In the genomic region with DNA sequence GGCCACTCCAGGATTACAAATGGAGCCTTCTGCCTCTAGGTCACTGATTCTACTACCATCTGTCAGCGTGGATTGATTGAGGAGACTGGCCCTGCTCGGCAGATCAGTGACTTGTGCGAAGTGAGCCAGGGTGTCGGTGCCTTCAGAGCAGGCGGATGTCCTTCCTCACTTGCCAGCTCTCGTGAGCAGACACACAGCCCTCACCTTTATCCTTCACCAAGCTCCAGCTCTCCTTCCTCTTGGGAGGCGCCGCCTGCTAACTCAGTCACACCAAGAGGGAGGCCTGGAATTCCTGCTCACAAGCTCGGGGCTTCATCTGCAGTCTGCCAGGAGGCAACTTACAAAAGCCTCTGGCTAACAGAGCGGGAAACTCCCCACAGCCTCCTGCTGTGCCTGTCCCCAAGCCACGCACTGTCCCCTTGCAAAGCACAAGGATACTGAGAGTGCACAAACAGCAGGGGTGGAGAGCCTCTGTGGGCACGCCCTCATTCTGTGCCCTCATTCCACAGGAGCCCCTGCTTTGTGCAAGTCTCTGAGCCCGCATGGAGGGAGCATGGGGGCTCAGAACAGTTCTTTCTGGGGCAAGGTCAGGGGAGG, we compare ENCODE assay signal across 17 cellular contexts. TPM values are rescaled to one million over a fixed set of nuclear protein-coding genes. Genes with fewer than 3 reads are reported as not detected.
A peak's percentile ranks its signal among the peaks of the same experiment; 100 is the strongest.
DNase-seq lines count a peak whose midpoint lies in the region; ATAC-seq and TF ChIP-seq lines count a peak whose summit lies in the region.
"Had no signal": no experiment of that assay in that cellular context is flagged by ENCODE, and none has a peak within 500 bp of the region (broad histone marks: within the 10 kb centered on the region; RNA-seq: fewer than 3 reads in every experiment).

No MANE protein-coding gene starts in this region.

- H3K27ac Mint-ChIP-seq in chondrocyte (ENCODE audit: unreplicated experiment), result no peak overlapping the region
- no peak overlapping the region for H3K27ac Mint-ChIP-seq in neural crest cell (ENCODE audit: unreplicated experiment)
- H3K27ac Mint-ChIP-seq: activated naive CD4-positive, alpha-beta T cell treated with anti-CD3 and anti-CD28 coated beads, Interleukin-2, amount 50 U/mL, for 72 hours; B cell had no signal

- H3K27me3 Mint-ChIP-seq in chondrocyte (ENCODE audit: low read depth) (no peaks in the 10 kb centered on the region), neural crest cell (ENCODE audit: low read depth) (peaks cover 8% of the 10 kb centered on the region)
- H3K27me3 Mint-ChIP-seq: B cell had no signal

- H3K4me1 ChIP-seq in KMS-11 (ENCODE audit: low read depth, poor library complexity, severe bottlenecking), result peaks cover 63% of the 10 kb centered on the region

- DNase-seq in D341Med (ENCODE audit: low spot score) (peak; percentile 73), chondrocyte (ENCODE audit: low spot score) (peak; percentile 44), neural crest cell (ENCODE audit: low read depth, low spot score) (no peak), GDM1 (lab: John Stamatoyannopoulos, UW) (no peak), HPDE6-E6E7 (ENCODE audit: extremely low spot score) (no peak)
- DNase-seq: activated CD8-positive, alpha-beta memory T cell treated with anti-CD3 and anti-CD28 coated beads, Interleukin-2, amount 50 U/mL, for 48 hours; foreskin keratinocyte; MG63; midbrain; NCI-H345; PC-3 had no signal

- H3K27ac ChIP-seq in KMS-11, result peak overlapping the region; percentile 47
- H3K27ac ChIP-seq: foreskin keratinocyte, VCaP had no signal

- TF ChIP-seq CTCF in KMS-11 (conservative IDR thresholded peaks at IDR 0.05; ENCODE audit: low read depth, low read length) (no peak), chondrocyte (IDR thresholded peaks at IDR 0.05) (no peak), neural crest cell (conservative IDR thresholded peaks at IDR 0.05) (no peak)

- ATAC-seq in HG03457 (IDR thresholded peaks at IDR 0.05; ENCODE audit: unreplicated experiment) (no peak), GM21390 (IDR thresholded peaks at IDR 0.05; ENCODE audit: unreplicated experiment) (no peak)
- ATAC-seq: activated naive CD4-positive, alpha-beta T cell treated with anti-CD3 and anti-CD28 coated beads, Interleukin-2, amount 50 U/mL, for 72 hours; foreskin keratinocyte; PC-3 had no signal

- H3K9me3 Mint-ChIP-seq in chondrocyte (ENCODE audit: low read depth) (no peaks in the 10 kb centered on the region), neural crest cell (no peaks in the 10 kb centered on the region)
- H3K9me3 Mint-ChIP-seq: activated naive CD4-positive, alpha-beta T cell treated with anti-CD3 and anti-CD28 coated beads, Interleukin-2, amount 50 U/mL, for 72 hours had no signal

- H3K27me3 ChIP-seq in KMS-11 (ENCODE audit: insufficient read depth, low read depth), result no peaks in the 10 kb centered on the region
- H3K27me3 ChIP-seq: foreskin keratinocyte, MG63 had no signal

- H3K36me3 Mint-ChIP-seq in chondrocyte (ENCODE audit: low read depth) (no peaks in the 10 kb centered on the region), neural crest cell (ENCODE audit: low read depth) (no peaks in the 10 kb centered on the region)

- H3K79me2 ChIP-seq in KMS-11 (ENCODE audit: insufficient read depth, low read depth), result peaks cover 11% of the 10 kb centered on the region

- peak overlapping the region; percentile 38; the same call in 1 of the 2 replicates for H3K4me2 ChIP-seq in KMS-11

- H3K36me3 ChIP-seq in KMS-11 (ENCODE audit: insufficient read depth), result no peaks in the 10 kb centered on the region
- H3K36me3 ChIP-seq: MG63 had no signal

- H3K4me3 Mint-ChIP-seq in chondrocyte (ENCODE audit: unreplicated experiment), result no peak overlapping the region
- H3K4me3 Mint-ChIP-seq in neural crest cell, result peak overlapping the region; percentile 80
- H3K4me3 Mint-ChIP-seq: B cell had no signal

- peak overlapping the region; percentile 25; the same call in 1 of the 2 replicates for H3K9ac ChIP-seq in KMS-11

- H2AFZ ChIP-seq in KMS-11 (ENCODE audit: low read depth), result no peak overlapping the region

- H3K4me3 ChIP-seq in KMS-11 (IDR thresholded peaks at IDR 0.05; ENCODE audit: insufficient read depth, low read depth, low read length), result no peak overlapping the region
- H3K4me3 ChIP-seq: MG63 had no signal

- H4K20me1 ChIP-seq in KMS-11 (ENCODE audit: insufficient read depth), result 0 out of 2 replicates have a peak, but pooled peaks cover 2% of the 10 kb centered on the region

- H3K4me1 Mint-ChIP-seq in chondrocyte (ENCODE audit: low read depth), result peaks cover 5% of the 10 kb centered on the region
- H3K4me1 Mint-ChIP-seq in neural crest cell, result peaks cover 38% of the 10 kb centered on the region

RNA-seq across cellular contexts. Expression of a gene that starts 3.5 kb away (rescaled TPM):
- 27.3 to 35.1 TPM (median 31.0 TPM) in 3 replicates for total RNA-seq in chondrocyte
- total RNA-seq in neural crest cell, result 65.0 and 67.5 TPM in 2 replicates

Comparison
In these comparisons a context has a peak if more than half of its experiments do, and no peak if none do; other contexts are left out.
1. DNase-seq: peak in D341Med (single experiment) and chondrocyte (single experiment); none in neural crest cell (single experiment), GDM1 (single experiment) and HPDE6-E6E7 (single experiment).